23 cellular contexts compared by ENCODE assay signal in the genomic region with DNA sequence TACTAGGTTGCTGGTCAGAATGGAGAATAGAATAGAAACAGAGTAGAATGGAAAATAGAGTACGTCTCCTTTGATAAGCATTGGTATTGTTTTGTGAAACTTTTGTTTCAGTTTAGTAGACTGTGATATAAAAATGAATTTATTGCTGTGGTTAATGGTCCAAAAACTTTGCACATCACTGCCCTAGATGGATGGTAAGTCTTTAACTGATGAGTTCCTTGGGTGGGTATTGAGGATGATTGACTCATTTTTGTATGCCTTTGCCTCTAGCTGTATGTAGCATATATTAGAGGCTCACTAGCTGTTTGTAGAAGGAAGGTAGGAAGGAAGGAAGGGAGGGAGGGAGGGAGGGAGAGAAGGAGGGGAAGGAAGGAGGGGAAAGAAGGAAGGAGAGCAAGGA. TPM values are rescaled to one million over a fixed set of nuclear protein-coding genes. Genes with fewer than 3 reads are reported as not detected.
DNase-seq lines count a peak whose midpoint lies in the region; ATAC-seq and TF ChIP-seq lines count a peak whose summit lies in the region.
"Had no signal": no experiment of that assay in that cellular context is flagged by ENCODE, and none has a peak within 500 bp of the region (broad histone marks: within the 10 kb centered on the region; RNA-seq: fewer than 3 reads in every experiment).

No MANE protein-coding gene starts in this region.

- no peak overlapping the region for H3K4me3 Mint-ChIP-seq in memory B cell
- H3K4me3 Mint-ChIP-seq: brain; natural killer cell treated with Interleukin-12 subunit alpha and Interleukin-12 subunit beta and Interleukin-15 and Interleukin-18, amount 100 ng/mL, for 72 hours had no signal

- H3K36me3 ChIP-seq in left ventricle myocardium inferior (no peaks in the 10 kb centered on the region), suprapubic skin (no peaks in the 10 kb centered on the region)
- H3K36me3 ChIP-seq: adrenal gland, MG63, ovary, tibial nerve had no signal

- TF ChIP-seq CTCF in left ventricle myocardium inferior (IDR thresholded peaks at IDR 0.05; ENCODE audit: borderline replicate concordance) (no peak), suprapubic skin (IDR thresholded peaks at IDR 0.05) (no peak)

- peak; percentile 54 to 58 for ATAC-seq in activated CD4-positive, CD25-positive, alpha-beta regulatory T cell treated with anti-CD3 and anti-CD28 coated beads, Interleukin-2, amount 50 U/mL, for 24 hours
- ATAC-seq in Right ventricle myocardium superior (ENCODE audit: poor library complexity) (no peak), memory B cell (ENCODE audit: low read depth) (no peak)
- ATAC-seq: natural killer cell treated with Interleukin-12 subunit alpha and Interleukin-12 subunit beta and Interleukin-15 and Interleukin-18, amount 100 ng/mL, for 72 hours; right cardiac atrium had no signal

- H3K27me3 ChIP-seq in left ventricle myocardium inferior (ENCODE audit: low read depth) (no peaks in the 10 kb centered on the region), suprapubic skin (no peaks in the 10 kb centered on the region)
- H3K27me3 ChIP-seq: adrenal gland, MG63, ovary, tibial nerve had no signal

- intact Hi-C loops in left ventricle myocardium inferior (cut with micrococcal nuclease): no loop called here
- intact Hi-C loops in Right ventricle myocardium superior (cut with DNase I): no loop called here

- 90% methylated on average over 1 of the region's 1 CpG for WGBS in suprapubic skin

- no peak for TF ChIP-seq POLR2A in suprapubic skin (IDR thresholded peaks at IDR 0.05)

- no peak for DNase-seq in activated CD4-positive, CD25-positive, alpha-beta regulatory T cell treated with anti-CD3 and anti-CD28 coated beads, Interleukin-2, amount 50 U/mL, for 72 hours
- DNase-seq in left ventricle myocardium inferior (no peak), Right ventricle myocardium superior (no peak), memory B cell (ENCODE audit: low spot score in 2 of 2) (no peak), DMS79 (lab: John Stamatoyannopoulos, UW) (no peak), NCI-H2227 (lab: John Stamatoyannopoulos, UW; ENCODE audit: unreplicated experiment) (no peak), suprapubic skin (ENCODE audit: low spot score in 2 of 2) (no peak)
- DNase-seq: AML-193; CD4-positive, alpha-beta memory T cell; MG63; NCI-H2081; NCI-H774; ovary; right cardiac atrium had no signal

- peak overlapping the region; percentile 52 for H3K27ac Mint-ChIP-seq in memory B cell

- no peaks in the 10 kb centered on the region for H3K9me3 ChIP-seq in left ventricle myocardium inferior (replicated peaks)
- H3K9me3 ChIP-seq in suprapubic skin: no peaks in the 10 kb centered on the region
- H3K9me3 ChIP-seq: adrenal gland, MG63, ovary, tibial nerve had no signal

- H3K9me3 Mint-ChIP-seq in memory B cell: no peaks in the 10 kb centered on the region
- H3K9me3 Mint-ChIP-seq: brain; CD4-positive, alpha-beta memory T cell; natural killer cell treated with Interleukin-12 subunit alpha and Interleukin-12 subunit beta and Interleukin-15 and Interleukin-18, amount 100 ng/mL, for 72 hours had no signal

- H3K4me3 ChIP-seq in left ventricle myocardium inferior (no peak overlapping the region), suprapubic skin (no peak overlapping the region)
- H3K4me3 ChIP-seq: K562, MG63, ovary, tibial nerve had no signal

- TF ChIP-seq EP300 in suprapubic skin (IDR thresholded peaks at IDR 0.05): no peak

- peaks cover 18% of the 10 kb centered on the region for H3K36me3 Mint-ChIP-seq in memory B cell
- H3K36me3 Mint-ChIP-seq: brain; CD4-positive, alpha-beta memory T cell; natural killer cell treated with Interleukin-12 subunit alpha and Interleukin-12 subunit beta and Interleukin-15 and Interleukin-18, amount 100 ng/mL, for 72 hours had no signal

- H3K4me1 Mint-ChIP-seq in memory B cell: peaks cover 49% of the 10 kb centered on the region

- no peaks in the 10 kb centered on the region for H3K27me3 Mint-ChIP-seq in memory B cell
- H3K27me3 Mint-ChIP-seq: brain; CD4-positive, alpha-beta memory T cell had no signal

- H3K27ac ChIP-seq in left ventricle myocardium inferior (replicated peaks): peak overlapping the region; percentile 85
- H3K27ac ChIP-seq in suprapubic skin: no peak overlapping the region
- H3K27ac ChIP-seq: 22Rv1, epithelial cell of prostate, ovary, RWPE1, tibial nerve had no signal

- H3K4me1 ChIP-seq in left ventricle myocardium inferior (peaks cover 88% of the 10 kb centered on the region), suprapubic skin (peaks cover 6% of the 10 kb centered on the region)
- H3K4me1 ChIP-seq: tibial nerve had no signal

RNA-seq across cellular contexts. Expression of a gene that starts 48.3 kb away (rescaled TPM):
- 10.0 TPM for total RNA-seq in left ventricle myocardium inferior
- total RNA-seq in Right ventricle myocardium superior: 9.4 TPM
- 1 to 10 TPM; 4.3 to 9.9 (median 7.7) TPM for total RNA-seq in suprapubic skin

Comparison
In these comparisons a context has a peak if more than half of its experiments do, and no peak if none do; other contexts are left out.
1. ATAC-seq: peak in activated CD4-positive, CD25-positive, alpha-beta regulatory T cell treated with anti-CD3 and anti-CD28 coated beads, Interleukin-2, amount 50 U/mL, for 24 hours (2 of 2); none in Right ventricle myocardium superior (single experiment) and memory B cell (single experiment).